Comparison of ENCODE assay signal across 8 cellular contexts in the genomic region with DNA sequence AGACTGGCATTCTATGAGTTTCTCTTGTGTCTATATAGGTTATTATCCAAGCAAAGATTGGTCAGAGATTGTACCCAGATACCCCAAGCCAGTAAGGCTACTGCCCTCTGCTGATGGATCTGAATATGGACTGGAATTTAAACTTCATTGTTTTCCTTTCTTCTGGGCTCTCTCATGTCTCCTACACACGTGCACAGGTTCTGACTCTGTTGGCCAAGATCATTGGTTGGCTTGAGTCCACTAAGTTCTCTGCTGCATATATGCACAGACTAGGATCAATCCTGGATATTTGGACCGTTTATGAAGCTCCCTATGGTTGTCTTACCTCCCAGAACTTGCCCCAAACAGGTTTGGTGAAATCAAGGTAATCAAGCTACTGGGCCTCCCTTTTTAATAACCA.
DNase-seq lines count a peak whose midpoint lies in the region; ATAC-seq and TF ChIP-seq lines count a peak whose summit lies in the region.

No MANE protein-coding gene starts in this region.

- H3K27me3 Mint-ChIP-seq in neural crest cell (ENCODE audit: low read depth): no peaks in the 10 kb centered on the region

- H3K4me2 ChIP-seq in MM.1S (ENCODE audit: low read depth, low read length): no peak overlapping the region

- no peak overlapping the region for H3K9ac ChIP-seq in MM.1S (ENCODE audit: low read length)

- DNase-seq in Right ventricle myocardium superior: no peak
- no peak for DNase-seq in Right ventricle myocardium inferior (ENCODE audit: missing footprints)
- peak; percentile 65 for DNase-seq in MM.1S
- DNase-seq in SJCRH30: peak; percentile 7 to 72
- DNase-seq in esophagus squamous epithelium (lab: John Stamatoyannopoulos, UW): no peak
- no peak for DNase-seq in neural crest cell (ENCODE audit: low read depth, low spot score)
- no peak for DNase-seq in stimulated activated CD4-positive, alpha-beta T cell treated with anti-CD3 and anti-CD28 coated beads, Interleukin-2, amount 100 ng/mL, for 24 hours

- H3K4me1 Mint-ChIP-seq in neural crest cell: no peaks in the 10 kb centered on the region

- no peaks in the 10 kb centered on the region for H3K27me3 ChIP-seq in MM.1S (replicated peaks; ENCODE audit: insufficient read depth, low read length)
- H3K27me3 ChIP-seq in SJCRH30: no peaks in the 10 kb centered on the region
- no peaks in the 10 kb centered on the region for H3K27me3 ChIP-seq in esophagus squamous epithelium

- H3K9me2 ChIP-seq in MM.1S (replicated peaks; ENCODE audit: insufficient read depth, low read length): no peaks in the 10 kb centered on the region

- peak overlapping the region; percentile 58 for H3K27ac Mint-ChIP-seq in neural crest cell (ENCODE audit: unreplicated experiment)

- 0 to 13% methylated on average over 1 to 2 of the region's 2 CpGs for WGBS in esophagus squamous epithelium, 2 donors

- intact Hi-C loops in Right ventricle myocardium superior (cut with DNase I) (loop anchor here (2.0 to 5.0 kb wide), 2 partner anchors 154 to 169 kb away; a partner anchor contains a TSS), Right ventricle myocardium inferior (cut with DNase I) (loop anchor here (5.0 kb wide), 2 partner anchors 154 to 169 kb away; a partner anchor contains a TSS), esophagus squamous epithelium (cut with DNase I) (no loop called here)

- H3K79me2 ChIP-seq in MM.1S (ENCODE audit: low read length): no peaks in the 10 kb centered on the region

- peaks cover 9% of the 10 kb centered on the region for H3K36me3 Mint-ChIP-seq in neural crest cell (ENCODE audit: low read depth)

- H3K36me3 ChIP-seq in MM.1S (replicated peaks; ENCODE audit: insufficient read depth, low read length) (no peaks in the 10 kb centered on the region), SJCRH30 (no peaks in the 10 kb centered on the region; the same call in 1 of the 2 replicates), esophagus squamous epithelium (peaks cover 0 to 20% (median 0%) of the 10 kb centered on the region in 3 donors)

- no peaks in the 10 kb centered on the region for H3K9me3 Mint-ChIP-seq in neural crest cell

- no peaks in the 10 kb centered on the region for H4K20me1 ChIP-seq in MM.1S (ENCODE audit: insufficient read depth, low read length)

- H3K9me3 ChIP-seq in MM.1S (replicated peaks; ENCODE audit: insufficient read depth, low read length) (no peaks in the 10 kb centered on the region), SJCRH30 (replicated peaks) (no peaks in the 10 kb centered on the region), esophagus squamous epithelium (no peaks in the 10 kb centered on the region)

- H3F3A ChIP-seq in MM.1S (ENCODE audit: insufficient read depth, low read length): no peaks in the 10 kb centered on the region

- H3K27ac ChIP-seq in MM.1S (ENCODE audit: low read length) (no peak overlapping the region), SJCRH30 (no peak overlapping the region), esophagus squamous epithelium (no peak overlapping the region)

- no peaks in the 10 kb centered on the region for H3K4me1 ChIP-seq in MM.1S (ENCODE audit: low read length)
- H3K4me1 ChIP-seq in SJCRH30: no peaks in the 10 kb centered on the region
- peaks cover 0 to 16% (median 4%) of the 10 kb centered on the region in 3 donors for H3K4me1 ChIP-seq in esophagus squamous epithelium

- ATAC-seq in Right ventricle myocardium superior (ENCODE audit: poor library complexity): peak; percentile 58
- ATAC-seq in Right ventricle myocardium inferior: no peak
- ATAC-seq in GM19463 (IDR thresholded peaks at IDR 0.05; ENCODE audit: unreplicated experiment): no peak

- peak; percentile 69 for TF ChIP-seq CTCF in MM.1S (IDR thresholded peaks at IDR 0.05; ENCODE audit: low read length)
- peak; percentile 30 to 74 (median 58) for TF ChIP-seq CTCF in esophagus squamous epithelium (IDR thresholded peaks at IDR 0.05)
- peak; percentile 74 for TF ChIP-seq CTCF in neural crest cell (conservative IDR thresholded peaks at IDR 0.05)

- H3K4me3 ChIP-seq in MM.1S (ENCODE audit: low read length): no peak overlapping the region
- no peak overlapping the region for H3K4me3 ChIP-seq in SJCRH30
- H3K4me3 ChIP-seq in esophagus squamous epithelium: no peak overlapping the region

- H3K4me3 Mint-ChIP-seq in neural crest cell: no peak overlapping the region

- H2AFZ ChIP-seq in MM.1S (ENCODE audit: low read length): no peak overlapping the region

- no peak for TF ChIP-seq POLR2A in esophagus squamous epithelium (IDR thresholded peaks at IDR 0.05)

Comparison
In these comparisons a context has a peak if more than half of its experiments do, and no peak if none do; other contexts are left out.
1. DNase-seq: peak in MM.1S (single experiment) and SJCRH30 (2 of 2); none in Right ventricle myocardium superior (single experiment), Right ventricle myocardium inferior (single experiment), esophagus squamous epithelium (single experiment), neural crest cell (single experiment) and stimulated activated CD4-positive, alpha-beta T cell treated with anti-CD3 and anti-CD28 coated beads, Interleukin-2, amount 100 ng/mL, for 24 hours (0 of 2).
2. Peak in every context shown above with its lines, with median percentiles within 50 percentile points of each other: CTCF ChIP-seq.